8 cellular contexts compared by ENCODE assay signal in the genomic region with DNA sequence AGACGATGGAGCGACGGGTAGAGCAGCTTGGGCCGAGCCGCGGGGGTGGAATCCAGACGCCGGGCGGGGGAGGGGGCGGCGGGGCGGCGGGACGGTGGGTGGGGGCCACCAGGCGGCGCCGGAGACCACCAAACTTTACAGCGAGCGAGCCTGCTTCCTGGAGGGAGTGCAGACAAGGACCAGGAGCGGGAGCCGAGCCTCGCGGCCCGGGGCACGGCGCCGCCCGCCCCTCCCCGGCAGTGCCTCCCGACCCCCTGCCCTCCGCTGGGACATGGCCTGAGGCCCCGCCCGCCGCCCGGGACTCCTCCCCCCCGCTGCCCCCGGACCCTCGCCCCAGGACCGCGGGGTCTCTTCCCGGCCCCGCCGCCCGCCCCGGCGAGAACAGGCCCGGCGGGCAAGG. TPM values are rescaled to one million over a fixed set of nuclear protein-coding genes. Genes with fewer than 3 reads are reported as not detected.
DNase-seq lines count a peak whose midpoint lies in the region; ATAC-seq and TF ChIP-seq lines count a peak whose summit lies in the region.
"Not testable (repeated sequence)": the region's sequence is repeated elsewhere in the genome, so short reads cannot be mapped to it uniquely, and the experiment has no call there.

No MANE protein-coding gene starts in this region.

- H3K9me3 Mint-ChIP-seq in progenitor cell of endocrine pancreas (ENCODE audit: low read depth), result not testable (repeated sequence)

- not testable (repeated sequence) for TF ChIP-seq EP300 in upper lobe of left lung (IDR thresholded peaks at IDR 0.05)

- H3K4me1 ChIP-seq in upper lobe of left lung, result peaks cover 21 to 41% (median 29%) of the 10 kb centered on the region in 4 donors

- H3K27ac ChIP-seq in brain microvascular endothelial cell (peak overlapping the region; percentile 87), upper lobe of left lung (peak overlapping the region; percentile 91 to 95 (median 94))

- not testable (repeated sequence) for H3K9me3 ChIP-seq in upper lobe of left lung

- H3K27me3 Mint-ChIP-seq in progenitor cell of endocrine pancreas, result not testable (repeated sequence)

- not testable (repeated sequence) for TF ChIP-seq POLR2A in upper lobe of left lung (IDR thresholded peaks at IDR 0.05)

- H3K4me3 ChIP-seq in brain microvascular endothelial cell (ENCODE audit: low read depth, low read length) (peak overlapping the region; percentile 65), upper lobe of left lung (peak overlapping the region; percentile 58 to 74 (median 62))

- WGBS in upper lobe of left lung, 2 donors, result 0% methylated on average over 10 of the region's 48 CpGs; no CpG with 5 or more reads in 1 of the 2 donors

- peaks cover 20% of the 10 kb centered on the region for H3K36me3 ChIP-seq in brain microvascular endothelial cell (replicated peaks)
- peaks cover 3 to 22% (median 5%) of the 10 kb centered on the region in 4 donors for H3K36me3 ChIP-seq in upper lobe of left lung

- peaks cover 24% of the 10 kb centered on the region for H3K4me1 Mint-ChIP-seq in progenitor cell of endocrine pancreas (ENCODE audit: low read depth)

- TF ChIP-seq CTCF in brain microvascular endothelial cell (IDR thresholded peaks at IDR 0.05; ENCODE audit: low read depth, low read length, missing control alignments), result not testable (repeated sequence)
- TF ChIP-seq CTCF in progenitor cell of endocrine pancreas (IDR thresholded peaks at IDR 0.05; ENCODE audit: unreplicated experiment) (peak; percentile 51), upper lobe of left lung (IDR thresholded peaks at IDR 0.05) (peak in 1 of 6 experiments; percentile 4)

- H3K4me3 Mint-ChIP-seq in progenitor cell of endocrine pancreas (ENCODE audit: low read depth), result peak overlapping the region; percentile 85

- peak overlapping the region; percentile 97 for H3K27ac Mint-ChIP-seq in progenitor cell of endocrine pancreas

- H3K36me3 Mint-ChIP-seq in progenitor cell of endocrine pancreas (ENCODE audit: insufficient read depth), result not testable (repeated sequence)

- in situ Hi-C loops in brain microvascular endothelial cell (cut with HindIII; ENCODE audit: low pct_ligation_motif_present, low sequenced_read_pairs), result not testable (repeated sequence)

- DNase-seq in NCI-H146 (lab: John Stamatoyannopoulos, UW), result peak; percentile 45
- peak; percentile 0 to 4 for DNase-seq in activated CD4-positive, alpha-beta T cell treated with anti-CD3 and anti-CD28 coated beads for 24 hours (ENCODE audit: low read depth in 2 of 2)
- not testable (repeated sequence) for DNase-seq in brain microvascular endothelial cell
- peak in 26 of 51 donors; percentile 4 to 47 (median 20) for DNase-seq in hypothalamus (lab: John Stamatoyannopoulos, UW)
- DNase-seq in progenitor cell of endocrine pancreas (ENCODE audit: low spot score, unreplicated experiment), result peak; percentile 45
- peak; percentile 33 to 90 for DNase-seq in upper lobe of left lung

- H3K27me3 ChIP-seq in brain microvascular endothelial cell (replicated peaks); upper lobe of left lung: not testable (repeated sequence)

- ATAC-seq in GM18873 (IDR thresholded peaks at IDR 0.05; ENCODE audit: low FRiP score, unreplicated experiment) (peak; percentile 10), HG02884 (IDR thresholded peaks at IDR 0.05; ENCODE audit: unreplicated experiment) (peak; percentile 9), upper lobe of left lung (ENCODE audit: low FRiP score in 2 of 2) (peak in 1 of 2 donors; percentile 60)

RNA-seq across cellular contexts. Expression of gene AMMECR1L, which starts 0.4 kb away (rescaled TPM):
- 23.1 and 24.0 TPM in 2 replicates for total RNA-seq in progenitor cell of endocrine pancreas
- 10 to 100 TPM; 11.5 to 17.8 (median 14.3) TPM for total RNA-seq in upper lobe of left lung

RNA-seq across cellular contexts. Expression of gene POLR2D, which starts 27.4 kb away (rescaled TPM):
- total RNA-seq in progenitor cell of endocrine pancreas (41.1 and 42.7 TPM in 2 replicates), upper lobe of left lung (10 to 100 TPM; 11.8 to 22.1 (median 16.7) TPM)
